12 cellular contexts compared by ENCODE assay signal in the genomic region with DNA sequence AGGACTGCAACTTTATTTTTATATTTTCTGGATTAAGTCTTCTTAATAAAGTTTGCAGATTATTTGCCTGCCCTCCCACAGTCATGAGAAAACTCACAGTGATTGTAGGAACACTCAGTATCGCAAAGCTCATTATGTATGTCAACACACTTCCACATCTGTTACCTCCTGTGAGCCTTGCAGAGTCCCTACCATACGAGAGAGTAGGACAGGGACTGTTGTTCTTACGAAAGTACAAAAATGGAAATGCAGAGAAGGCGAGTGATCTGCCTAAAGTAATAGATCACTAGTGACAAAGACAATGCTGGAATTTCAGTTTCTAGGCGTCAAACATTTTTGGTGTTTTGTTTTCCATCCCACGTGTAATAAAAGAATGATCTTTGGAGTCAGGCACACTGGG.
A peak's percentile ranks its signal among the peaks of the same experiment; 100 is the strongest.
DNase-seq lines count a peak whose midpoint lies in the region; ATAC-seq and TF ChIP-seq lines count a peak whose summit lies in the region.
"Had no signal": no experiment of that assay in that cellular context is flagged by ENCODE, and none has a peak within 500 bp of the region (broad histone marks: within the 10 kb centered on the region; RNA-seq: fewer than 3 reads in every experiment).

No MANE protein-coding gene starts in this region.

- H3K27ac ChIP-seq in HUES48 (ENCODE audit: low read depth, low read length), result peak overlapping the region; percentile 73
- no peak overlapping the region for H3K27ac ChIP-seq in smooth muscle cell (ENCODE audit: low read depth)
- H3K27ac ChIP-seq: RWPE1 had no signal

- H3K27me3 ChIP-seq in HUES48 (ENCODE audit: control insufficient read depth, insufficient read depth, low read length) (no peaks in the 10 kb centered on the region), iPS-15b (ENCODE audit: control insufficient read depth, insufficient read depth, low read length) (no peaks in the 10 kb centered on the region), smooth muscle cell (ENCODE audit: low read depth) (no peaks in the 10 kb centered on the region)

- H3K27me3 Mint-ChIP-seq in brain, result peaks cover 4% of the 10 kb centered on the region
- H3K27me3 Mint-ChIP-seq in activated CD4-positive, alpha-beta T cell treated with anti-CD3 and anti-CD28 coated beads, Interleukin-2, amount 10 ng/mL, durations not matched to agents 7 days and 5 days, result no peaks in the 10 kb centered on the region
- no peaks in the 10 kb centered on the region for H3K27me3 Mint-ChIP-seq in stimulated activated memory B cell treated with anti-CD40 and anti-IgM and Interleukin-4, amounts not matched to agents 10 μg/mL and 1 μg/mL and 100 μg/mL, for 72 hours
- H3K27me3 Mint-ChIP-seq: activated T-helper 17 cell treated with anti-CD3 and anti-CD28 coated beads, Interleukin-2, amount 50 U/mL, for 72 hours had no signal

- POLR2A ChIA-PET in activated CD4-positive, alpha-beta T cell treated with anti-CD3 and anti-CD28 coated beads, Interleukin-2, amount 10 ng/mL, durations not matched to agents 7 days and 5 days (lab: Charles Lee), result no interaction called here

- no peaks in the 10 kb centered on the region for H3K9me3 Mint-ChIP-seq in brain
- H3K9me3 Mint-ChIP-seq in activated CD4-positive, alpha-beta T cell treated with anti-CD3 and anti-CD28 coated beads, Interleukin-2, amount 10 ng/mL, durations not matched to agents 7 days and 5 days, result no peaks in the 10 kb centered on the region
- no peaks in the 10 kb centered on the region for H3K9me3 Mint-ChIP-seq in stimulated activated memory B cell treated with anti-CD40 and anti-IgM and Interleukin-4, amounts not matched to agents 10 μg/mL and 1 μg/mL and 100 μg/mL, for 72 hours
- H3K9me3 Mint-ChIP-seq: activated T-helper 17 cell treated with anti-CD3 and anti-CD28 coated beads, Interleukin-2, amount 50 U/mL, for 72 hours had no signal

- H3K4me3 Mint-ChIP-seq in brain, result peak overlapping the region in 1 of 5 experiments; percentile 20
- H3K4me3 Mint-ChIP-seq in activated CD4-positive, alpha-beta T cell treated with anti-CD3 and anti-CD28 coated beads, Interleukin-2, amount 10 ng/mL, durations not matched to agents 7 days and 5 days, result no peak overlapping the region
- H3K4me3 Mint-ChIP-seq in stimulated activated memory B cell treated with anti-CD40 and anti-IgM and Interleukin-4, amounts not matched to agents 10 μg/mL and 1 μg/mL and 100 μg/mL, for 72 hours, result no peak overlapping the region
- H3K4me3 Mint-ChIP-seq: activated T-helper 17 cell treated with anti-CD3 and anti-CD28 coated beads, Interleukin-2, amount 50 U/mL, for 72 hours had no signal

- peak overlapping the region in 3 of 5 experiments; percentile 91 to 95 (median 92) for H3K27ac Mint-ChIP-seq in brain
- no peak overlapping the region for H3K27ac Mint-ChIP-seq in activated CD4-positive, alpha-beta T cell treated with anti-CD3 and anti-CD28 coated beads, Interleukin-2, amount 10 ng/mL, durations not matched to agents 7 days and 5 days
- H3K27ac Mint-ChIP-seq in stimulated activated memory B cell treated with anti-CD40 and anti-IgM and Interleukin-4, amounts not matched to agents 10 μg/mL and 1 μg/mL and 100 μg/mL, for 72 hours, result no peak overlapping the region
- H3K27ac Mint-ChIP-seq: activated T-helper 17 cell treated with anti-CD3 and anti-CD28 coated beads, Interleukin-2, amount 50 U/mL, for 72 hours had no signal

- 61% methylated on average over 6 of the region's 6 CpGs for WGBS in smooth muscle cell (ENCODE audit: low lambda C conversion rate)

- H3K9me3 ChIP-seq in HUES48 (ENCODE audit: control insufficient read depth, insufficient read depth, low read length) (no peaks in the 10 kb centered on the region), iPS-15b (ENCODE audit: control insufficient read depth, insufficient read depth, low read length) (no peaks in the 10 kb centered on the region), smooth muscle cell (replicated peaks; ENCODE audit: low read depth) (no peaks in the 10 kb centered on the region)

- TF ChIP-seq CTCF in brain (conservative IDR thresholded peaks at IDR 0.05) (no peak), smooth muscle cell (IDR thresholded peaks at IDR 0.05; ENCODE audit: borderline replicate concordance, insufficient read depth, poor library complexity, severe bottlenecking) (no peak)

- H2AFZ ChIP-seq in smooth muscle cell (ENCODE audit: low read depth), result no peak overlapping the region

- no peaks in the 10 kb centered on the region for H3K79me2 ChIP-seq in smooth muscle cell (ENCODE audit: low read depth)

- peaks cover 20% of the 10 kb centered on the region for H3K36me3 Mint-ChIP-seq in brain
- H3K36me3 Mint-ChIP-seq in activated CD4-positive, alpha-beta T cell treated with anti-CD3 and anti-CD28 coated beads, Interleukin-2, amount 10 ng/mL, durations not matched to agents 7 days and 5 days (ENCODE audit: low read depth), result peaks cover 3% of the 10 kb centered on the region
- H3K36me3 Mint-ChIP-seq in stimulated activated memory B cell treated with anti-CD40 and anti-IgM and Interleukin-4, amounts not matched to agents 10 μg/mL and 1 μg/mL and 100 μg/mL, for 72 hours, result peaks cover 31% of the 10 kb centered on the region

- H3K4me1 Mint-ChIP-seq in brain, result peaks cover 70% of the 10 kb centered on the region
- H3K4me1 Mint-ChIP-seq in activated CD4-positive, alpha-beta T cell treated with anti-CD3 and anti-CD28 coated beads, Interleukin-2, amount 10 ng/mL, durations not matched to agents 7 days and 5 days, result no peaks in the 10 kb centered on the region
- H3K4me1 Mint-ChIP-seq in stimulated activated memory B cell treated with anti-CD40 and anti-IgM and Interleukin-4, amounts not matched to agents 10 μg/mL and 1 μg/mL and 100 μg/mL, for 72 hours, result no peaks in the 10 kb centered on the region
- H3K4me1 Mint-ChIP-seq: activated T-helper 17 cell treated with anti-CD3 and anti-CD28 coated beads, Interleukin-2, amount 50 U/mL, for 72 hours had no signal

- H3K4me1 ChIP-seq in HUES48 (ENCODE audit: control insufficient read depth, insufficient read depth, low read length), result peaks cover 45% of the 10 kb centered on the region
- H3K4me1 ChIP-seq in iPS-15b (ENCODE audit: control insufficient read depth, insufficient read depth, low read length), result peaks cover 36% of the 10 kb centered on the region
- H3K4me1 ChIP-seq in smooth muscle cell (ENCODE audit: low read depth), result peaks cover 40% of the 10 kb centered on the region

- DNase-seq in smooth muscle cell (lab: John Stamatoyannopoulos, UW; ENCODE audit: unreplicated experiment), result no peak
- no peak for DNase-seq in activated CD4-positive, alpha-beta T cell treated with anti-CD3 and anti-CD28 coated beads, Interleukin-2, amount 10 ng/mL, durations not matched to agents 7 days and 5 days
- DNase-seq in SIG-M5 treated with dmso at 0.1 percent for 504 hours (lab: John Stamatoyannopoulos, UW; ENCODE audit: unreplicated experiment), result no peak
- DNase-seq in NAMALWA (ENCODE audit: low spot score), result no peak
- DNase-seq: GDM1, H7 had no signal

- ATAC-seq in stimulated activated memory B cell treated with anti-CD40 and anti-IgM and Interleukin-4, amounts not matched to agents 10 μg/mL and 1 μg/mL and 100 μg/mL, for 72 hours, result no peak
- ATAC-seq: activated T-helper 17 cell treated with anti-CD3 and anti-CD28 coated beads, Interleukin-2, amount 50 U/mL, for 72 hours had no signal

- H3K36me3 ChIP-seq in HUES48 (ENCODE audit: control insufficient read depth, insufficient read depth, low read length) (no peaks in the 10 kb centered on the region), iPS-15b (ENCODE audit: control insufficient read depth, insufficient read depth, low read length) (no peaks in the 10 kb centered on the region), smooth muscle cell (ENCODE audit: low read depth) (no peaks in the 10 kb centered on the region)

- CTCF ChIA-PET in activated CD4-positive, alpha-beta T cell treated with anti-CD3 and anti-CD28 coated beads, Interleukin-2, amount 10 ng/mL, durations not matched to agents 7 days and 5 days (lab: Charles Lee), result interaction anchor here (1.2 kb wide), 1 partner anchor 11 kb away, joined by 4 read pairs; no protein-coding TSS in a partner anchor

- peaks cover 14% of the 10 kb centered on the region for H3F3A ChIP-seq in smooth muscle cell (ENCODE audit: low read depth)

- no peaks in the 10 kb centered on the region for H4K20me1 ChIP-seq in smooth muscle cell (ENCODE audit: low read depth)

- peak overlapping the region; percentile 70 for H3K4me2 ChIP-seq in smooth muscle cell

- H3K9ac ChIP-seq in HUES48 (ENCODE audit: low read depth, low read length), result peak overlapping the region; percentile 22; the same call in 1 of the 2 replicates
- peak overlapping the region; percentile 48 for H3K9ac ChIP-seq in iPS-15b (ENCODE audit: low read depth, low read length)
- H3K9ac ChIP-seq in smooth muscle cell (ENCODE audit: low read depth), result no peak overlapping the region

- no peak overlapping the region for H3K4me3 ChIP-seq in HUES48 (ENCODE audit: low read depth, low read length)
- H3K4me3 ChIP-seq in iPS-15b (ENCODE audit: low read depth, low read length), result no peak overlapping the region
- H3K4me3 ChIP-seq in smooth muscle cell, result no peak overlapping the region

Comparison
In these comparisons a context has a peak if more than half of its experiments do, and no peak if none do; other contexts are left out.
1. H3K27ac Mint-ChIP-seq: peak in brain (3 of 5); none in activated CD4-positive, alpha-beta T cell treated with anti-CD3 and anti-CD28 coated beads, Interleukin-2, amount 10 ng/mL, durations not matched to agents 7 days and 5 days (single experiment) and stimulated activated memory B cell treated with anti-CD40 and anti-IgM and Interleukin-4, amounts not matched to agents 10 μg/mL and 1 μg/mL and 100 μg/mL, for 72 hours (single experiment).